17 cellular contexts compared by ENCODE assay signal in the genomic region with DNA sequence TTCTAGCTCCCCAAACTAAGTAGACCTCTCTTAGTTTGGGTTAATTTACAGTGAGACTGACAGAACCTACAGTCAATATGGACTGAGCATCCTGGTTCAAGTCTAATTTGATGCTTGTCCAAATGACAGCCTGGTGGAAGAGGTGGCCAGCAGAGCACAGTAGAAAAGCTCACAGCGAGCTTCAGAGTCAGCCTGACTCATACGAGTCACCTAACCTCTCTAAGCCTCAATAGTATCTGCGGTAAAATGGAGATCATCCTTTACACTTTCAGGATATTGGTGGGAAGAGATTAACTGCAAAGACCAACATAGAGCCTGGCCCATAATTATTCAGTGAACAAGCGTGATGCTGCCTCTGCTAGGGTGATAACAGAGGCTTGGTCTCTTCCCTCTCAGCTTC. TPM values are rescaled to one million over a fixed set of nuclear protein-coding genes. Genes with fewer than 3 reads are reported as not detected.
DNase-seq lines count a peak whose midpoint lies in the region; ATAC-seq and TF ChIP-seq lines count a peak whose summit lies in the region.
"Had no signal": no experiment of that assay in that cellular context is flagged by ENCODE, and none has a peak within 500 bp of the region (broad histone marks: within the 10 kb centered on the region; RNA-seq: fewer than 3 reads in every experiment).

No MANE protein-coding gene starts in this region.

- H3K9me3 ChIP-seq in CD4-positive, alpha-beta T cell (ENCODE audit: control insufficient read depth, low read length), result no peaks in the 10 kb centered on the region
- H3K9me3 ChIP-seq in left lung, result no peaks in the 10 kb centered on the region
- H3K9me3 ChIP-seq: left ventricle myocardium inferior had no signal

- H3K36me3 Mint-ChIP-seq in CD4-positive, alpha-beta T cell (ENCODE audit: low read depth), result peaks cover 60% of the 10 kb centered on the region

- H3K27me3 Mint-ChIP-seq in CD4-positive, alpha-beta T cell, result no peaks in the 10 kb centered on the region
- H3K27me3 Mint-ChIP-seq: stimulated activated naive B cell treated with anti-CD40 and anti-IgM and Interleukin-4, amounts not matched to agents 10 μg/mL and 1 μg/mL and 100 μg/mL, for 72 hours had no signal

- H3K36me3 ChIP-seq in left lung, result no peaks in the 10 kb centered on the region
- H3K36me3 ChIP-seq: left ventricle myocardium inferior had no signal

- no peaks in the 10 kb centered on the region for H3K27me3 ChIP-seq in CD4-positive, alpha-beta T cell (ENCODE audit: control insufficient read depth, insufficient read depth, low read length)
- no peaks in the 10 kb centered on the region for H3K27me3 ChIP-seq in foreskin keratinocyte
- H3K27me3 ChIP-seq in left lung, result no peaks in the 10 kb centered on the region
- H3K27me3 ChIP-seq: BLaER1 had no signal

- no peak overlapping the region for H3K4me3 ChIP-seq in left lung
- H3K4me3 ChIP-seq: BLaER1, left ventricle myocardium inferior, SK-N-MC had no signal

- H3K4me1 Mint-ChIP-seq in CD4-positive, alpha-beta T cell (ENCODE audit: low read depth), result peaks cover 94% of the 10 kb centered on the region

- peak; percentile 25 for DNase-seq in ACHN
- DNase-seq in CD4-positive, alpha-beta T cell, result no peak
- peak; percentile 48 for DNase-seq in RPMI7951 (ENCODE audit: low read depth)
- no peak for DNase-seq in foreskin keratinocyte
- no peak for DNase-seq in CD1c-positive myeloid dendritic cell (ENCODE audit: extremely low spot score)
- no peak for DNase-seq in left lung
- DNase-seq: DMS53; foreskin fibroblast; left ventricle myocardium inferior; NCI-H1092; NCI-H69; stimulated activated naive B cell treated with anti-CD40 and anti-IgM and Interleukin-4, amounts not matched to agents 10 μg/mL and 1 μg/mL and 100 μg/mL, for 72 hours had no signal

- H3K27ac ChIP-seq in CD4-positive, alpha-beta T cell (ENCODE audit: low read depth, low read length), result peak overlapping the region; percentile 17
- H3K27ac ChIP-seq in foreskin keratinocyte (no peak overlapping the region), left lung (no peak overlapping the region)
- H3K27ac ChIP-seq: BLaER1, left ventricle myocardium inferior, SK-N-MC, VCaP had no signal

- no peaks in the 10 kb centered on the region for H3K9me3 Mint-ChIP-seq in CD4-positive, alpha-beta T cell

- H3K27ac Mint-ChIP-seq in CD4-positive, alpha-beta T cell, result peak overlapping the region; percentile 84

- no peak overlapping the region for H3K4me3 Mint-ChIP-seq in CD4-positive, alpha-beta T cell
- H3K4me3 Mint-ChIP-seq: stimulated activated naive B cell treated with anti-CD40 and anti-IgM and Interleukin-4, amounts not matched to agents 10 μg/mL and 1 μg/mL and 100 μg/mL, for 72 hours had no signal

- in situ Hi-C loops in ACHN (cut with HindIII; ENCODE audit: low pct_ligation_motif_present, low pct_unique_long_range_greater_than_20kb, low sequenced_read_pairs), result no loop called here

- ATAC-seq in CD4-positive, alpha-beta T cell (ENCODE audit: poor library complexity), result no peak
- peak; percentile 72 for ATAC-seq in foreskin keratinocyte
- no peak for ATAC-seq in GM19397 (IDR thresholded peaks at IDR 0.05; ENCODE audit: unreplicated experiment)
- no peak for ATAC-seq in HG03139 (IDR thresholded peaks at IDR 0.05; ENCODE audit: unreplicated experiment)
- ATAC-seq in left lung, result no peak
- ATAC-seq: stimulated activated naive B cell treated with anti-CD40 and anti-IgM and Interleukin-4, amounts not matched to agents 10 μg/mL and 1 μg/mL and 100 μg/mL, for 72 hours had no signal

- CTCF ChIA-PET in CD4-positive, alpha-beta T cell (lab: Charles Lee), result interaction anchor here (2.2 kb wide), 1 partner anchor 51 kb away, joined by 8 read pairs; no protein-coding TSS in a partner anchor

- POLR2A ChIA-PET in CD4-positive, alpha-beta T cell (lab: Charles Lee), result interaction anchor here (2.1 to 5.1 kb wide), 2 partner anchors 41 to 65 kb away, joined by 6 to 36 read pairs; no protein-coding TSS in a partner anchor

- intact Hi-C loops in CD4-positive, alpha-beta T cell (cut with DNase I, micrococcal nuclease), result loop anchor here (2.0 to 5.0 kb wide), 2 partner anchors 35 to 41 kb away; no protein-coding TSS in a partner anchor
- intact Hi-C loops in left lung (cut with DNase I), result no loop called here

- no peak for TF ChIP-seq CTCF in CD4-positive, alpha-beta T cell (IDR thresholded peaks at IDR 0.05)
- TF ChIP-seq CTCF in foreskin keratinocyte (conservative IDR thresholded peaks at IDR 0.05), result no peak
- TF ChIP-seq CTCF in left lung (IDR thresholded peaks at IDR 0.05), result no peak

- H3K4me1 ChIP-seq in foreskin keratinocyte (peaks cover 8% of the 10 kb centered on the region), left lung (peaks cover 6 to 13% of the 10 kb centered on the region in 2 donors)
- H3K4me1 ChIP-seq: left ventricle myocardium inferior had no signal

RNA-seq across cellular contexts. Expression of gene DOCK10, which starts 54.5 kb away (rescaled TPM):
- 100 to 1,000 TPM; 184 to 209 TPM for total RNA-seq in CD4-positive, alpha-beta T cell
- 42.8 and 45.6 TPM in 2 replicates for total RNA-seq in RPMI7951 (2014; rRNA removed; shearing (Covaris generic))
- total RNA-seq in foreskin keratinocyte (8.7 and 9.8 TPM in 2 replicates), left lung (10 to 100 TPM; 17.8 to 47.4 TPM)
- polyA plus RNA-seq in foreskin keratinocyte, result 1.9 and 2.3 TPM in 2 replicates

Comparison
In these comparisons a context has a peak if more than half of its experiments do, and no peak if none do; other contexts are left out.
1. DNase-seq: peak in ACHN (single experiment) and RPMI7951 (single experiment); none in CD4-positive, alpha-beta T cell (0 of 10), foreskin keratinocyte (0 of 2), CD1c-positive myeloid dendritic cell (single experiment) and left lung (0 of 2).
2. intact Hi-C loops: an anchor here in CD4-positive, alpha-beta T cell (2.0 to 5.0 kb wide); none called in left lung.